Comparison of ENCODE assay signal across 12 cellular contexts in genomic region chr19:4580961-4581380, GRCh38. TPM values are rescaled to one million over a fixed set of nuclear protein-coding genes. Genes with fewer than 3 reads are reported as not detected.
DNase-seq lines count a peak whose midpoint lies in the region; TF ChIP-seq lines count a peak whose summit lies in the region.
"Had no signal": no experiment of that assay in that cellular context is flagged by ENCODE, and none has a peak within 500 bp of the region (broad histone marks: within the 10 kb centered on the region; RNA-seq: fewer than 3 reads in every experiment).

No MANE protein-coding gene starts in this region.

- no peak overlapping the region for H2BK5ac ChIP-seq in H9 (ENCODE audit: insufficient read length, low read length)

- no peak overlapping the region for H2BK120ac ChIP-seq in H9 (ENCODE audit: low read depth, low read length, poor library complexity, severe bottlenecking)

- H2AFZ ChIP-seq in H9 (ENCODE audit: low read length) = no peak overlapping the region

- no peak overlapping the region for H2BK20ac ChIP-seq in H9 (ENCODE audit: low read depth, low read length, poor library complexity, severe bottlenecking)

- no peak overlapping the region for H3K14ac ChIP-seq in H9 (ENCODE audit: insufficient read depth, low read length)

- H3K79me1 ChIP-seq in H9 (ENCODE audit: insufficient read depth, low read depth, low read length, poor library complexity, severe bottlenecking) = peaks cover 4% of the 10 kb centered on the region

- H3K27me3 ChIP-seq in H9 (ENCODE audit: insufficient read depth, low read length) (no peaks in the 10 kb centered on the region; the same call in 1 of the 2 replicates), ascending aorta (peaks cover 24% of the 10 kb centered on the region), iPS-20b (ENCODE audit: insufficient read depth, low read length) (peaks cover 58% of the 10 kb centered on the region)

- peak overlapping the region; percentile 36 for H3K4me2 ChIP-seq in H9 (ENCODE audit: insufficient read depth, insufficient read length, low read length)

- H2AK5ac ChIP-seq in H9 (ENCODE audit: insufficient read length, low read length) = no peak overlapping the region

- H3K27me3 Mint-ChIP-seq in H9 (ENCODE audit: low read depth) = peaks cover 48% of the 10 kb centered on the region

- no peak overlapping the region for H3K4ac ChIP-seq in H9 (ENCODE audit: low read depth, low read length)

- H3K9me3 ChIP-seq in H9 (ENCODE audit: control insufficient read depth, low read depth, low read length) = no peaks in the 10 kb centered on the region
- H3K9me3 ChIP-seq in ascending aorta = no peaks in the 10 kb centered on the region
- no peaks in the 10 kb centered on the region for H3K9me3 ChIP-seq in iPS-20b (ENCODE audit: insufficient read depth, low read depth, low read length)

- H4K91ac ChIP-seq in H9 (ENCODE audit: insufficient read length, low read depth, low read length) = no peak overlapping the region

- H3K56ac ChIP-seq in H9 (ENCODE audit: insufficient read length, low read depth, low read length) = no peak overlapping the region

- H4K8ac ChIP-seq in H9 (replicated peaks; ENCODE audit: insufficient read length, low read depth, low read length) = no peak overlapping the region

- H4K5ac ChIP-seq in H9 (ENCODE audit: insufficient read length, low read depth, low read length) = no peak overlapping the region

- H3K4me3 ChIP-seq in ascending aorta = peak overlapping the region; percentile 24 to 44
- H3K4me3 ChIP-seq in iPS-20b (ENCODE audit: low read length) = peak overlapping the region; percentile 70
- peak overlapping the region in 6 of 7 experiments; percentile 10 to 39 (median 26) for H3K4me3 ChIP-seq in skin epidermis

- no peak overlapping the region for H2BK12ac ChIP-seq in H9 (ENCODE audit: insufficient read length, low read depth, low read length)

- H3K4me1 Mint-ChIP-seq in H9 = peaks cover 12 to 34% of the 10 kb centered on the region in 2 experiments

- H2BK15ac ChIP-seq in H9 (ENCODE audit: low read depth, low read length) = no peak overlapping the region

- H3K79me2 ChIP-seq in H9 (ENCODE audit: insufficient read depth, low read length) = no peaks in the 10 kb centered on the region; the same call in 1 of the 2 replicates

- H3K36me3 Mint-ChIP-seq in H9 (ENCODE audit: insufficient read depth in 1 of 3, low read depth in 3 of 3) = peaks cover 0 to 6% (median 1%) of the 10 kb centered on the region in 3 experiments; a peak in 2 of 7 replicates

- peak overlapping the region; percentile 73 to 91 for H3K4me3 Mint-ChIP-seq in H9
- H3K4me3 Mint-ChIP-seq: activated B cell treated with CpG ODN at 0.5 μM for 24 hours; activated T-helper 17 cell treated with anti-CD3 and anti-CD28 coated beads, Interleukin-2, amount 50 U/mL, for 72 hours had no signal

- H3K36me3 ChIP-seq in ascending aorta (no peaks in the 10 kb centered on the region), iPS-20b (ENCODE audit: insufficient read depth, low read depth, low read length) (no peaks in the 10 kb centered on the region)

- no peak overlapping the region for H3K18ac ChIP-seq in H9 (ENCODE audit: insufficient read length, low read depth, low read length)

- intact Hi-C loops in ascending aorta (cut with DNase I) = no loop called here

- H4K20me1 ChIP-seq in H9 (ENCODE audit: control insufficient read depth, insufficient read depth, insufficient read length) = no peaks in the 10 kb centered on the region

- TF ChIP-seq CTCF in H9 (conservative IDR thresholded peaks at IDR 0.05) = no peak
- no peak for TF ChIP-seq CTCF in ascending aorta (IDR thresholded peaks at IDR 0.05)

- WGBS in H9 (ENCODE audit: extremely low coverage, insufficient read length, low lambda C conversion rate) = no CpG with 5 or more reads among the region's 21 CpGs

- H3K4me1 ChIP-seq in H9 (ENCODE audit: insufficient read depth, low read length) (no peaks in the 10 kb centered on the region), ascending aorta (no peaks in the 10 kb centered on the region), iPS-20b (ENCODE audit: insufficient read depth, low read length) (no peaks in the 10 kb centered on the region)

- DNase-seq in H9 (no peak), ascending aorta (ENCODE audit: low spot score in 2 of 2) (no peak), HPDE6-E6E7 (ENCODE audit: extremely low spot score) (no peak), ureter (ENCODE audit: low spot score) (no peak), AG20443 (ENCODE audit: low spot score) (no peak)
- DNase-seq in activated CD4-positive, alpha-beta T cell treated with anti-CD3 and anti-CD28 coated beads for 48 hours = no peak
- DNase-seq: activated B cell treated with CpG ODN at 0.5 μM for 24 hours, hippocampal formation, NCI-H2081 treated with DMSO at 0.1 percent for 48 hours had no signal

- H3K23ac ChIP-seq in H9 (ENCODE audit: insufficient read length, low read depth, low read length) = no peak overlapping the region

- H3K9ac ChIP-seq in H9 (ENCODE audit: extremely low read depth, insufficient read length, low read length) (no peak overlapping the region), iPS-20b (ENCODE audit: low read depth, low read length) (peak overlapping the region; percentile 51; the same call in 1 of the 2 replicates)

- peaks cover 0 to 2% of the 10 kb centered on the region in 2 experiments; a peak in 2 of 5 replicates for H3K9me3 Mint-ChIP-seq in H9
- H3K9me3 Mint-ChIP-seq: activated B cell treated with CpG ODN at 0.5 μM for 24 hours; activated T-helper 17 cell treated with anti-CD3 and anti-CD28 coated beads, Interleukin-2, amount 50 U/mL, for 72 hours had no signal

- H3K27ac Mint-ChIP-seq in H9 = no peak overlapping the region
- H3K27ac Mint-ChIP-seq: activated B cell treated with CpG ODN at 0.5 μM for 24 hours; activated T-helper 17 cell treated with anti-CD3 and anti-CD28 coated beads, Interleukin-2, amount 50 U/mL, for 72 hours had no signal

- no peak overlapping the region for H3T11ph ChIP-seq in H9 (ENCODE audit: low read length)

- H3K27ac ChIP-seq in H9 (ENCODE audit: insufficient read length, low read depth, low read length) = no peak overlapping the region
- no peak overlapping the region for H3K27ac ChIP-seq in ascending aorta
- no peak overlapping the region for H3K27ac ChIP-seq in iPS-20b (ENCODE audit: low read length)
- peak overlapping the region in 2 of 21 experiments; percentile 20 to 43 for H3K27ac ChIP-seq in skin epidermis

- H3K23me2 ChIP-seq in H9 (ENCODE audit: insufficient read length, low read depth, low read length, poor library complexity, severe bottlenecking) = peaks cover 3% of the 10 kb centered on the region

RNA-seq across cellular contexts. Expression of gene SEMA6B, which starts 21.5 kb away (rescaled TPM):
- total RNA-seq in H9 (2021) (38.4 and 38.7 TPM in 2 replicates), ascending aorta (80.6 TPM), ureter (12.3 TPM)

RNA-seq across cellular contexts. Expression of gene LRG1, which starts 41.1 kb away (rescaled TPM):
- total RNA-seq in H9 (2021) = 0.24 and 0.50 TPM in 2 replicates
- 3.3 TPM for total RNA-seq in ascending aorta
- total RNA-seq in ureter = 19.4 TPM

RNA-seq across cellular contexts. Expression of gene PLIN5, which starts 45.9 kb away (rescaled TPM):
- 2.7 and 3.9 TPM in 2 replicates for total RNA-seq in H9 (2021)
- total RNA-seq in ascending aorta = 17.1 TPM
- 30.3 TPM for total RNA-seq in ureter

RNA-seq across cellular contexts. Expression of gene TNFAIP8L1, which starts 58.3 kb away (rescaled TPM):
- total RNA-seq in H9 (2021) (3.5 and 4.2 TPM in 2 replicates), ascending aorta (0.64 TPM), ureter (3.9 TPM)
